ENCODE assay signal across 24 cellular contexts in the genomic region with DNA sequence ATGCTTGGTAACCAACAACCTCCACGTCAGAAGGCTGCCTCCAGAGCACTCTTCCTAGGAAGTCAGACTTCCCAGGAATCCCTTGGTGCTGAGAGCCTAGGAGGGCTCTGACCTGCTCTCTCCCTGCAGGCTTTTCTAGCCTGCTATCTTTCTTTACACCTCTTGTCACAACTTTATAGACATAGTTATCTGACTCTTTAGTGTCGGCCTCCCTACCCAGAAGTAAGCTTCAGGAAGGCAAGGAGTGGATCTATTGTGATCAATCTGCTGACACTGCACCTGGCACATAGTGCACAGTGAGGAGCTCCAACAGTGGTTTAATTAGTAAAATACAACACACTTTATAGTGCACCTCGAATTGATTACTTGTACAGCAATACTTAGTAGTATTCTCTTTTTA. TPM values are rescaled to one million over a fixed set of nuclear protein-coding genes. Genes with fewer than 3 reads are reported as not detected.
DNase-seq lines count a peak whose midpoint lies in the region; ATAC-seq, FAIRE-seq and TF ChIP-seq lines count a peak whose summit lies in the region.
"Had no signal": no experiment of that assay in that cellular context is flagged by ENCODE, and none has a peak within 500 bp of the region (broad histone marks: within the 10 kb centered on the region; RNA-seq: fewer than 3 reads in every experiment).

No MANE protein-coding gene starts in this region.

- no peak for TF ChIP-seq POLR2A in heart left ventricle (IDR thresholded peaks at IDR 0.05)

- H3K9me3 ChIP-seq in heart left ventricle (peaks cover 0 to 4% (median 1%) of the 10 kb centered on the region in 12 donors), pancreas (no peaks in the 10 kb centered on the region)
- H3K9me3 ChIP-seq: suprapubic skin had no signal

- H3K4me3 Mint-ChIP-seq in nephron (peak overlapping the region; percentile 68 to 97 (median 93)), type B pancreatic cell (peak overlapping the region; percentile 76)

- intact Hi-C loops in heart left ventricle (cut with DNase I), result loop anchor here in 3 of 10 donors (5.0 kb wide), 5 partner anchors 33 to 288 kb away; a partner anchor contains a TSS
- intact Hi-C loops in left ventricle myocardium superior (cut with micrococcal nuclease), result no loop called here
- intact Hi-C loops in pancreas (cut with DNase I), result no loop called here

- H3K27ac Mint-ChIP-seq in nephron (no peak overlapping the region), type B pancreatic cell (peak overlapping the region; percentile 85)

- WGBS in heart left ventricle, 4 donors, result 36 to 49% (median 42%) methylated on average over 3 of the region's 3 CpGs
- 62 to 63% methylated on average over 3 of the region's 3 CpGs for WGBS in pancreas, 2 donors

- H3K9me3 Mint-ChIP-seq in nephron (peaks cover 3% of the 10 kb centered on the region), type B pancreatic cell (peaks cover 3% of the 10 kb centered on the region)

- no peak for FAIRE-seq in pancreas (lab: Jason Lieb, UNC)
- FAIRE-seq: GM12891 had no signal

- ATAC-seq in heart left ventricle (peak in 1 of 4 donors; percentile 1), left ventricle myocardium superior (no peak), pancreas (no peak)

- DNase-seq in heart left ventricle (no peak), left ventricle myocardium superior (no peak), dermis blood vessel endothelial cell (peak; percentile 39), type B pancreatic cell (ENCODE audit: extremely low spot score, unreplicated experiment) (no peak), pancreas (no peak), globus pallidus (ENCODE audit: low spot score) (no peak), kidney tubule cell (ENCODE audit: low spot score) (no peak)
- DNase-seq: activated CD4-positive, alpha-beta T cell treated with anti-CD3 and anti-CD28 coated beads for 1 hour; activated naive CD4-positive, alpha-beta T cell; activated T-cell treated with anti-CD3 and anti-CD28 coated beads, Interleukin-2, amount 50 U/mL, for 1 hour; cortex of kidney; DND-41; NCI-H1092; NCI-H187 treated with DMSO at 0.1 percent for 48 hours; NCI-H226; stimulated activated CD4-positive, alpha-beta T cell treated with anti-CD3 and anti-CD28 coated beads, Interleukin-1b, Interleukin-23, amount 100 ng/mL, for 48 hours; T1000 had no signal

- H3K4me3 ChIP-seq in heart left ventricle (peak overlapping the region in 8 of 12 donors; percentile 69 to 94 (median 76)), pancreas (no peak overlapping the region)
- H3K4me3 ChIP-seq: lung had no signal

- peaks cover 41% of the 10 kb centered on the region for H3K4me1 Mint-ChIP-seq in nephron
- H3K4me1 Mint-ChIP-seq in type B pancreatic cell (ENCODE audit: unreplicated experiment), result peaks cover 11% of the 10 kb centered on the region

- H3K4me1 ChIP-seq in heart left ventricle (peaks cover 0 to 66% (median 50%) of the 10 kb centered on the region in 12 donors), pancreas (peaks cover 0 to 3% (median 0%) of the 10 kb centered on the region in 3 donors)
- H3K4me1 ChIP-seq: adrenal gland, breast epithelium had no signal

- TF ChIP-seq CTCF in heart left ventricle (IDR thresholded peaks at IDR 0.05) (no peak), nephron (IDR thresholded peaks at IDR 0.05; ENCODE audit: unreplicated experiment in 3 of 3) (no peak), type B pancreatic cell (conservative IDR thresholded peaks at IDR 0.05) (no peak), pancreas (IDR thresholded peaks at IDR 0.05) (no peak)

- H3K27me3 ChIP-seq in heart left ventricle (peaks cover 0 to 24% (median 0%) of the 10 kb centered on the region in 9 donors), pancreas (no peaks in the 10 kb centered on the region)
- H3K27me3 ChIP-seq: breast epithelium had no signal

- H3K36me3 ChIP-seq in heart left ventricle (peaks cover 0 to 9% (median 0%) of the 10 kb centered on the region in 9 donors), pancreas (no peaks in the 10 kb centered on the region)
- H3K36me3 ChIP-seq: adrenal gland, breast epithelium, suprapubic skin had no signal

- H3K27me3 Mint-ChIP-seq in nephron (ENCODE audit: low read depth) (peaks cover 52% of the 10 kb centered on the region), type B pancreatic cell (peaks cover 77% of the 10 kb centered on the region)

- H3K36me3 Mint-ChIP-seq in nephron (ENCODE audit: low read depth), result no peaks in the 10 kb centered on the region
- no peaks in the 10 kb centered on the region for H3K36me3 Mint-ChIP-seq in type B pancreatic cell

- H3K27ac ChIP-seq in heart left ventricle, result peak overlapping the region in 11 of 12 donors; percentile 85 to 98 (median 95)
- H3K27ac ChIP-seq in pancreas, result no peak overlapping the region

RNA-seq across cellular contexts. Expression of a gene that starts 2.3 kb away (rescaled TPM):
- total RNA-seq in heart left ventricle, result 10 to 100 TPM; 30.4 to 57.7 (median 45.0) TPM
- 10 to 100 TPM; 32.2 to 49.5 TPM for polyA plus RNA-seq in heart left ventricle
- 48.9 TPM for total RNA-seq in left ventricle myocardium superior
- total RNA-seq in dermis blood vessel endothelial cell, result 234 and 264 TPM in 2 replicates
- 6.4 and 12.1 TPM in 2 replicates for total RNA-seq in type B pancreatic cell (ENCODE audit: low replicate concordance)
- total RNA-seq in pancreas, result 1 to 10 TPM in 3 of 6 donors, under 1 TPM in 3; 0.54 to 2.4 (median 1.00) TPM
- 1 to 10 TPM; 1.5 to 1.7 TPM for polyA plus RNA-seq in pancreas
- total RNA-seq: OCI-LY7 had no signal

Comparison
In these comparisons a context has a peak if more than half of its experiments do, and no peak if none do; other contexts are left out.
1. H3K27ac ChIP-seq: peak in heart left ventricle (11 of 12); none in pancreas (0 of 4).
2. H3K4me3 ChIP-seq: peak in heart left ventricle (8 of 12); none in pancreas (0 of 4).